In the genomic region with DNA sequence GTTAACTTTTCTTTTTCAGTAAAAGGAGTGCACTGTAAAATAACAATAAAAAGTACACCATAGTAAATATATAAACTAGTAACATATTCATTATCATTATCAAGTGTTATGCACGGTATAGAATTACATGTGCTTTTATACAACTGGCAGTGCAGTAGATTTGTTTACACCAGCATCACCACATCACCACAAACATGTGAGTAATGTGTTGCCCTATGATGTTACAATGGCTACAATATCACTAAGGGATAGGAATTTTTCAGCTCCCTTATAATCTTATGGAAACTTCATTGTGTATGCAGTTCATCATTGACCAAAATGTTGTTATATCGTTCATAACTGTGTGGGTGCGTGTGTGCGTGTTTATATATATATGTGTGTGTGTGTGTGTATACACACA, we compare ENCODE assay signal across 17 cellular contexts.
"Had no signal": no experiment of that assay in that cellular context is flagged by ENCODE, and none has a peak within 500 bp of the region (broad histone marks: within the 10 kb centered on the region; RNA-seq: fewer than 3 reads in every experiment).

No MANE protein-coding gene starts in this region.

- H3K4me3 Mint-ChIP-seq: activated naive CD8-positive, alpha-beta T cell; endodermal cell; immature natural killer cell; memory B cell; naive thymus-derived CD8-positive, alpha-beta T cell; stimulated activated naive B cell treated with anti-CD40 and anti-IgM and Interleukin-4, amounts not matched to agents 10 μg/mL and 1 μg/mL and 100 μg/mL, for 72 hours had no signal

- H3K36me3 Mint-ChIP-seq: activated naive CD8-positive, alpha-beta T cell; immature natural killer cell; memory B cell; naive thymus-derived CD8-positive, alpha-beta T cell; stimulated activated naive B cell treated with anti-CD40 and anti-IgM and Interleukin-4, amounts not matched to agents 10 μg/mL and 1 μg/mL and 100 μg/mL, for 72 hours had no signal

- H3K27me3 ChIP-seq: heart right ventricle, pancreas, right lobe of liver, upper lobe of left lung had no signal

- ATAC-seq: heart right ventricle; naive thymus-derived CD8-positive, alpha-beta T cell; pancreas; right lobe of liver; stimulated activated naive B cell treated with anti-CD40 and anti-IgM and Interleukin-4, amounts not matched to agents 10 μg/mL and 1 μg/mL and 100 μg/mL, for 72 hours had no signal

- H3K27ac ChIP-seq: heart right ventricle, pancreas, right lobe of liver, thoracic aorta, upper lobe of left lung had no signal

- H3K27ac Mint-ChIP-seq: activated naive CD8-positive, alpha-beta T cell; endodermal cell; immature natural killer cell; memory B cell; naive thymus-derived CD8-positive, alpha-beta T cell; stimulated activated naive B cell treated with anti-CD40 and anti-IgM and Interleukin-4, amounts not matched to agents 10 μg/mL and 1 μg/mL and 100 μg/mL, for 72 hours had no signal

- DNase-seq: activated CD8-positive, alpha-beta memory T cell treated with anti-CD3 and anti-CD28 coated beads for 24 hours; activated CD8-positive, alpha-beta memory T cell treated with anti-CD3 and anti-CD28 coated beads, Interleukin-2, amount 50 U/mL, for 48 hours; activated gamma-delta T cell treated with Interleukin-2 at 50 U/mL for 16 hours; endodermal cell; heart right ventricle; immature natural killer cell; naive thymus-derived CD8-positive, alpha-beta T cell; pancreas; right lobe of liver; stimulated activated naive B cell treated with anti-CD40 and anti-IgM and Interleukin-4, amounts not matched to agents 10 μg/mL and 1 μg/mL and 100 μg/mL, for 72 hours; T-helper 1 cell; T1000; upper lobe of left lung had no signal

- H3K4me3 ChIP-seq: heart right ventricle, pancreas, right lobe of liver, thoracic aorta, upper lobe of left lung had no signal

- H3K9me3 Mint-ChIP-seq: endodermal cell; immature natural killer cell; stimulated activated naive B cell treated with anti-CD40 and anti-IgM and Interleukin-4, amounts not matched to agents 10 μg/mL and 1 μg/mL and 100 μg/mL, for 72 hours had no signal

- H3K9me3 ChIP-seq: heart right ventricle, pancreas, right lobe of liver, thoracic aorta, upper lobe of left lung had no signal

- H3K36me3 ChIP-seq: heart right ventricle, pancreas, right lobe of liver, thoracic aorta, upper lobe of left lung had no signal

- FAIRE-seq: colon, pancreas had no signal

- H3K4me1 ChIP-seq: heart right ventricle, pancreas, right lobe of liver, upper lobe of left lung had no signal

- H3K4me1 Mint-ChIP-seq: immature natural killer cell; memory B cell; naive thymus-derived CD8-positive, alpha-beta T cell; stimulated activated naive B cell treated with anti-CD40 and anti-IgM and Interleukin-4, amounts not matched to agents 10 μg/mL and 1 μg/mL and 100 μg/mL, for 72 hours had no signal
